ENCODE assay signal across 19 cellular contexts in the genomic region with DNA sequence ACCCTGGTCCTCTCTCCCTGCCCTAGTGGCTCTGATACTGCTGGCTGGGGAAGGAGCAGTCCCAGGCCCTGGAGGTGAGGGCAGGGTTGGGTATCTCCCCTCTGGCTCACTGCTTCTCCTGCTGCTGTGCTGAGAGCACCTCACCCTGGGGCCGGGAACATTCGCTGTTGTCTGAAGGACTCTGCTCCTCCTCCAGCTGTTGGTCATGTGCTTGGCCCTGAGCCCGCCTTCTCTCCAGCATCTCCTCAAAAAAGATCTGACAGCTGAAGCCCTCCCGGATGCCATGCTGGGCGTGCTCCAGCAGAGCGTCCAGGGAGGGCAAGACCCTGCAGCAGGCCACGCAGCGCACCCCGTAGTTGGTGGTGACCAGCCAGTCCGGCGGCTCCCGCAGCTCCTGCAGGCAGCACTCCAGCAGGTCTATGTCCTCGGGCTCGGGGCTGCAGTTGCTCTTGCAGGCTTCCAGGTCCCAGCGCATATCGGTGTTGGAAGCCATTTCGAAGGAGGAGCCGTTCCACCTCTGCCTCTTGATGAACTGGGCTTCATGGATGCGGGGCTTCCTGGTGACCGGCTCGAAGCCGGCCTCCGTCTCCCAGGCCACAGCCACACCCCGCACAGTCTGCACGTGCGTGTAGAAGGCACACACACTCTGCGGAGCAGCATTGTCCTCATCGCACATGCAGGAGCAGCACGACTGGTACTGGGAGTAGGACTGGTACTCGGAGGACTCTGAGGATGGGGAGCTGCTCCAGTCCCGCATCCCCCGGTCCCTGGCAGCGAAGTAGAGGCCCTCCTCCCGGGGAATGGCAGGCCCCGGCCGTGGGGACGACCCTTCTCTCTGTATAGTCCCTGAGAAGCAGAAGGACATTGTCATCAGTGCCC. TPM values are rescaled to one million over a fixed set of nuclear protein-coding genes. Genes with fewer than 3 reads are reported as not detected.
"Had no signal": no experiment of that assay in that cellular context is flagged by ENCODE, and none has a peak within 500 bp of the region (broad histone marks: within the 10 kb centered on the region; RNA-seq: fewer than 3 reads in every experiment).

No MANE protein-coding gene starts in this region.

- H3K4me1 ChIP-seq: neural progenitor cell, parathyroid adenoma had no signal

- H3K27ac Mint-ChIP-seq: activated B cell treated with CpG ODN at 0.5 μM for 24 hours; activated CD8-positive, alpha-beta T cell treated with anti-CD3 and anti-CD28 coated beads for 36 hours; activated naive CD8-positive, alpha-beta T cell treated with anti-CD3 and anti-CD28 coated beads for 36 hours; memory B cell; neural progenitor cell had no signal

- H2AFZ ChIP-seq: neural progenitor cell, parathyroid adenoma had no signal

- H3K79me2 ChIP-seq: parathyroid adenoma had no signal

- H3K4me1 Mint-ChIP-seq: activated naive CD8-positive, alpha-beta T cell treated with anti-CD3 and anti-CD28 coated beads for 36 hours; neural progenitor cell had no signal

- H3K27me3 ChIP-seq: brain microvascular endothelial cell, neural progenitor cell had no signal

- DNase-seq: activated B cell treated with CpG ODN at 0.5 μM for 24 hours; activated CD4-positive, alpha-beta T cell treated with anti-CD3 and anti-CD28 coated beads for 48 hours; activated CD8-positive, alpha-beta memory T cell treated with anti-CD3 and anti-CD28 coated beads, Interleukin-2, amount 50 U/mL, for 4 hours; activated CD8-positive, alpha-beta T cell treated with anti-CD3 and anti-CD28 coated beads for 36 hours; activated gamma-delta T cell treated with Interleukin-2 at 50 U/mL for 16 hours; activated naive CD8-positive, alpha-beta T cell treated with anti-CD3 and anti-CD28 coated beads for 36 hours; anterior cingulate cortex; brain microvascular endothelial cell; effector CD8-positive, alpha-beta T cell; islet precursor cell; stimulated activated naive CD8-positive, alpha-beta T cell treated with anti-CD3 and anti-CD28 coated beads, Interleukin-15, Interleukin-2, amounts not matched to agents 100 U/mL and 50 U/mL, for 24 hours; T-helper 2 cell; trophoblast cell had no signal

- H3K4me2 ChIP-seq: neural progenitor cell had no signal

- H3K4me3 Mint-ChIP-seq: activated B cell treated with CpG ODN at 0.5 μM for 24 hours; activated CD8-positive, alpha-beta T cell treated with anti-CD3 and anti-CD28 coated beads for 36 hours; activated naive CD8-positive, alpha-beta T cell treated with anti-CD3 and anti-CD28 coated beads for 36 hours; memory B cell; neural progenitor cell had no signal

- H3K27ac ChIP-seq: brain microvascular endothelial cell, neural progenitor cell, parathyroid adenoma had no signal

- ATAC-seq: activated CD8-positive, alpha-beta T cell treated with anti-CD3 and anti-CD28 coated beads for 36 hours; left lobe of liver; stimulated activated naive CD8-positive, alpha-beta T cell treated with anti-CD3 and anti-CD28 coated beads, Interleukin-15, Interleukin-2, amounts not matched to agents 100 U/mL and 50 U/mL, for 24 hours had no signal

- H3K9me3 Mint-ChIP-seq: activated CD8-positive, alpha-beta T cell treated with anti-CD3 and anti-CD28 coated beads for 36 hours had no signal

- FAIRE-seq: frontal cortex had no signal

- H3K4me3 ChIP-seq: neural progenitor cell had no signal

- H3K36me3 Mint-ChIP-seq: activated naive CD8-positive, alpha-beta T cell treated with anti-CD3 and anti-CD28 coated beads for 36 hours; neural progenitor cell had no signal

- H3K36me3 ChIP-seq: brain microvascular endothelial cell, neural progenitor cell had no signal

- H3K9ac ChIP-seq: neural progenitor cell, parathyroid adenoma had no signal

RNA-seq across cellular contexts. Expression of gene FAM170B, which starts 2.1 kb away (rescaled TPM):
- total RNA-seq: activated B cell treated with CpG ODN at 0.5 μM for 24 hours; activated CD8-positive, alpha-beta T cell treated with anti-CD3 and anti-CD28 coated beads for 36 hours; activated naive CD8-positive, alpha-beta T cell treated with anti-CD3 and anti-CD28 coated beads for 36 hours; fibroblast of lung; frontal cortex; left lobe of liver had no signal
- polyA plus RNA-seq: fibroblast of lung had no signal

RNA-seq across cellular contexts. Expression of gene VSTM4, which starts 16.4 kb away (rescaled TPM):
- total RNA-seq: activated B cell treated with CpG ODN at 0.5 μM for 24 hours; activated naive CD8-positive, alpha-beta T cell treated with anti-CD3 and anti-CD28 coated beads for 36 hours had no signal

RNA-seq across cellular contexts. Expression of gene TMEM273, which starts 56.4 kb away (rescaled TPM):
- total RNA-seq: fibroblast of lung had no signal
